19 cellular contexts compared by ENCODE assay signal in the genomic region with DNA sequence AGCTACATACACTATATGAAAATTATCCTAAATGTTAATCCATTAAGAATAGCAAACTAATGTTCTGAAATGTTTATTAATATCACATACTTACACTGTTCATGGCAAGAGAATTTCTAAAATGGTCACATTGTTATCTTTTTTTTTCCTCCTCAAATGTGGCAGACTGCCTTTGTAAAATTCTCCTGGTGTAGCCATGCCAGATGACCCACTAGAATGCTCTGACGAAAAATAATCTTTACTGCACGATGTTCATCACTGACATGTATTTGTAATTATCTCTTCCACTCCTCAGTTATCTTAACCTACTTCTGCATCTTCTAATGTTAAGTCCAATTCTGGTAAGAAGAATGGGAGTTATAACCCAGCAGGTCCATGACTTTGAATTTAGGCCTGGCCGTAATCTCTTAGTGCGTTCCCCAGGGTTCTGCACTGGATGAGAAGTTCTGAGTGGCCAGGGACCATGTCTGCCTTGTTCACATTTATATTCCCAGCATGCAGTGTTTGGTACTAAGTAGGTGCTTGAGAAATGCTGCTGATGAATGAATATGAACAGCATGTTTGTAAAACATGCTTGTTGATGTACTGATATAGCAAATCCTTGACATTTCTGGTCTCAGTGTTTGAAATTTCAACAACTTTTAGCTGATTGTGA. TPM values are rescaled to one million over a fixed set of nuclear protein-coding genes. Genes with fewer than 3 reads are reported as not detected.
"Had no signal": no experiment of that assay in that cellular context is flagged by ENCODE, and none has a peak within 500 bp of the region (broad histone marks: within the 10 kb centered on the region; RNA-seq: fewer than 3 reads in every experiment).

No MANE protein-coding gene starts in this region.

- H3K27me3 Mint-ChIP-seq: activated naive CD4-positive, alpha-beta T cell treated with anti-CD3 and anti-CD28 coated beads, Interleukin-2, amount 10 ng/mL, durations not matched to agents 7 days and 5 days; naive B cell had no signal

- H3K4me3 Mint-ChIP-seq: activated naive CD4-positive, alpha-beta T cell treated with anti-CD3 and anti-CD28 coated beads, Interleukin-2, amount 10 ng/mL, durations not matched to agents 7 days and 5 days; immature natural killer cell; T-helper 2 cell treated with Interferon-gamma antibody and Interleukin-4, amounts not matched to agents 5 μg/mL and 100 μg/mL, for 36 hours had no signal

- H3K27ac ChIP-seq: neutrophil had no signal

- H3K4me3 ChIP-seq: coronary artery, lung, right atrium auricular region, thyroid gland, uterus had no signal

- H3K27ac Mint-ChIP-seq: activated naive CD4-positive, alpha-beta T cell treated with anti-CD3 and anti-CD28 coated beads, Interleukin-2, amount 10 ng/mL, durations not matched to agents 7 days and 5 days; immature natural killer cell; T-helper 2 cell treated with Interferon-gamma antibody and Interleukin-4, amounts not matched to agents 5 μg/mL and 100 μg/mL, for 36 hours had no signal

- DNase-seq: activated CD4-positive, alpha-beta T cell treated with anti-CD3 and anti-CD28 coated beads for 1 hour; activated CD8-positive, alpha-beta memory T cell treated with anti-CD3 and anti-CD28 coated beads for 24 hours; activated naive CD4-positive, alpha-beta T cell treated with anti-CD3 and anti-CD28 coated beads, Interleukin-2, amount 10 ng/mL, durations not matched to agents 7 days and 5 days; aorta; caudate nucleus; effector CD4-positive, alpha-beta T cell; immature natural killer cell; left cardiac atrium; midbrain; naive B cell; small intestine; thyroid gland; uterus had no signal

- H3K9me3 ChIP-seq: neutrophil, right atrium auricular region, thyroid gland, uterus had no signal

- FAIRE-seq: endothelial cell of umbilical vein, small intestine had no signal

- H3K4me1 ChIP-seq: right atrium auricular region, uterus had no signal

- H3K36me3 Mint-ChIP-seq: immature natural killer cell, naive B cell had no signal

- H3K9me3 Mint-ChIP-seq: immature natural killer cell had no signal

RNA-seq across cellular contexts. Expression of a gene that starts 51.4 kb away (rescaled TPM):
- polyA plus RNA-seq: immature natural killer cell had no signal
